In the genomic region with DNA sequence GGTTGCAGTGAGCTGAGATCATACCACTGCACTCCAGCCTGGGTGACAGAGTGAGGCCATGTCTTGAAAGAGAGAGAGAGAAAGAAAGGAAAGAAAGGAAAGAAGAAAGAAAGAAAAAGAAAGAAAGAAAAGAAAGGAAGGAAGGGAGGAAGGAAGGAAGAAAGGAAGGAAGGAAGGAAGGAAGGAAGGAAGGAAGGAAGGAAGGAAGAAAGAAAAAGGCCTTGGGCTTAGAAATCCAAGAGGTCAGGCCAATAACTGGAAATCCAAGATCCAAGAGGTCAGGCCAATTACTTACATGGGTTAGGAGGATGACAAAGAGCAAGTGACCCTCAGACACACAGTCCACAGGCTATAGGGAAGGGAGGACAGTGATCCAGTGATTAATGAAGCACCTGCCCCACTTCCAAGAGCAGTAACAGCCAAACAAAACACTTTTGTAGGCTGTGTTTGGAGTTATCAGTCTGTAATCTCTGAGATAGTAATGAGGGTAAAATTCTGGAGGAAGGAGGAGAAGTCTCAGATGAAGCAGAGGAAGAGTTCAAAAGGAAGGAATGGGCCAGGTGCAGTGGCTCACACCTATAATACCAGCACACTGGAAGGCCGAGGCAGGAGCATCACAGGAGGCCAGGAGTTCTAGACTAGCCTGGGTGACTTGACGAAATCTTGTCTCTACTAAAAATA, we compare ENCODE assay signal across 15 cellular contexts. TPM values are rescaled to one million over a fixed set of nuclear protein-coding genes. Genes with fewer than 3 reads are reported as not detected.
DNase-seq lines count a peak whose midpoint lies in the region; ATAC-seq and TF ChIP-seq lines count a peak whose summit lies in the region.
"Had no signal": no experiment of that assay in that cellular context is flagged by ENCODE, and none has a peak within 500 bp of the region (broad histone marks: within the 10 kb centered on the region; RNA-seq: fewer than 3 reads in every experiment).

No MANE protein-coding gene starts in this region.

- H3K4me1 Mint-ChIP-seq in activated naive CD4-positive, alpha-beta T cell treated with anti-CD3 and anti-CD28 coated beads for 36 hours (ENCODE audit: low read depth): no peaks in the 10 kb centered on the region
- no peaks in the 10 kb centered on the region for H3K4me1 Mint-ChIP-seq in central memory CD8-positive, alpha-beta T cell

- H3K9me3 Mint-ChIP-seq in activated naive CD4-positive, alpha-beta T cell treated with anti-CD3 and anti-CD28 coated beads for 36 hours: peaks cover 1% of the 10 kb centered on the region
- H3K9me3 Mint-ChIP-seq in activated naive CD4-positive, alpha-beta T cell treated with anti-CD3 and anti-CD28 coated beads, Interleukin-2, amount 50 U/mL, for 72 hours: no peaks in the 10 kb centered on the region
- no peaks in the 10 kb centered on the region for H3K9me3 Mint-ChIP-seq in central memory CD8-positive, alpha-beta T cell
- H3K9me3 Mint-ChIP-seq: CD8-positive, alpha-beta memory T cell had no signal

- H3K27ac ChIP-seq in transverse colon (peak overlapping the region in 3 of 4 donors; percentile 36 to 64 (median 50)), adrenal gland (no peak overlapping the region)
- H3K27ac ChIP-seq: 22Rv1, BLaER1 had no signal

- ATAC-seq in activated naive CD4-positive, alpha-beta T cell treated with anti-CD3 and anti-CD28 coated beads, Interleukin-2, amount 50 U/mL, for 72 hours: no peak
- no peak for ATAC-seq in central memory CD8-positive, alpha-beta T cell (replicated peaks; ENCODE audit: extremely low read depth, poor library complexity, severe bottlenecking)
- ATAC-seq in left lobe of liver: no peak
- ATAC-seq in HG03097 (IDR thresholded peaks at IDR 0.05; ENCODE audit: low FRiP score, unreplicated experiment): no peak

- no peaks in the 10 kb centered on the region for H3K36me3 Mint-ChIP-seq in activated naive CD4-positive, alpha-beta T cell treated with anti-CD3 and anti-CD28 coated beads for 36 hours (ENCODE audit: low read depth)
- no peaks in the 10 kb centered on the region for H3K36me3 Mint-ChIP-seq in activated naive CD4-positive, alpha-beta T cell treated with anti-CD3 and anti-CD28 coated beads, Interleukin-2, amount 50 U/mL, for 72 hours
- H3K36me3 Mint-ChIP-seq in central memory CD8-positive, alpha-beta T cell (ENCODE audit: insufficient read depth): no peaks in the 10 kb centered on the region

- TF ChIP-seq CTCF in transverse colon (IDR thresholded peaks at IDR 0.05) (no peak), adrenal gland (IDR thresholded peaks at IDR 0.05) (no peak)

- TF ChIP-seq EP300 in transverse colon (IDR thresholded peaks at IDR 0.05; ENCODE audit: low read depth): no peak

- in situ Hi-C loops in transverse colon (cut with MboI; ENCODE audit: low pct_ligation_motif_present in 1 of 4, low pct_unique_long_range_greater_than_20kb in 1 of 4, low sequenced_read_pairs in 3 of 4): no loop called here

- H3K4me1 ChIP-seq in transverse colon (peaks cover 0 to 17% (median 4%) of the 10 kb centered on the region in 4 donors), adrenal gland (replicated peaks in 1 of 2) (no peaks in the 10 kb centered on the region)

- H3K27ac Mint-ChIP-seq in activated naive CD4-positive, alpha-beta T cell treated with anti-CD3 and anti-CD28 coated beads for 36 hours: peak overlapping the region; percentile 25
- H3K27ac Mint-ChIP-seq in activated naive CD4-positive, alpha-beta T cell treated with anti-CD3 and anti-CD28 coated beads, Interleukin-2, amount 50 U/mL, for 72 hours: peak overlapping the region in 1 of 2 donors; percentile 45
- peak overlapping the region; percentile 27 for H3K27ac Mint-ChIP-seq in central memory CD8-positive, alpha-beta T cell (ENCODE audit: low read depth)

- 43% methylated on average over 2 of the region's 2 CpGs; no CpG with 5 or more reads in 1 of the 2 donors for WGBS in transverse colon (ENCODE audit: low coverage in 1 of 2), 2 donors
- WGBS in adrenal gland, 4 donors: 41 to 88% (median 63%) methylated on average over 2 of the region's 2 CpGs

- intact Hi-C loops in activated naive CD4-positive, alpha-beta T cell treated with anti-CD3 and anti-CD28 coated beads for 36 hours (cut with micrococcal nuclease): no loop called here
- intact Hi-C loops in transverse colon (cut with DNase I; ENCODE audit: low total_unique reads): no loop called here
- intact Hi-C loops in adrenal gland (cut with DNase I): no loop called here

- no peak for DNase-seq in activated naive CD4-positive, alpha-beta T cell treated with anti-CD3 and anti-CD28 coated beads for 36 hours
- no peak for DNase-seq in activated naive CD4-positive, alpha-beta T cell treated with anti-CD3 and anti-CD28 coated beads, Interleukin-2, amount 50 U/mL, for 72 hours (ENCODE audit: low spot score in 2 of 2)
- no peak for DNase-seq in central memory CD8-positive, alpha-beta T cell (ENCODE audit: low spot score in 2 of 2)
- peak; percentile 16 for DNase-seq in left lobe of liver (ENCODE audit: low spot score)
- no peak for DNase-seq in transverse colon
- no peak for DNase-seq in NCI-H1417 treated with DMSO at 0.1 percent for 48 hours (lab: John Stamatoyannopoulos, UW)
- no peak for DNase-seq in adrenal gland
- DNase-seq: CD8-positive, alpha-beta memory T cell; DND-41; GDM1; GOT3; H9 had no signal

- no peak for TF ChIP-seq POLR2A in transverse colon (IDR thresholded peaks at IDR 0.05)
- TF ChIP-seq POLR2A in adrenal gland (IDR thresholded peaks at IDR 0.05): no peak

- H3K9me3 ChIP-seq in transverse colon (no peaks in the 10 kb centered on the region), adrenal gland (replicated peaks in 1 of 3) (no peaks in the 10 kb centered on the region)

- CTCF ChIA-PET in activated naive CD4-positive, alpha-beta T cell treated with anti-CD3 and anti-CD28 coated beads for 36 hours (lab: Charles Lee): no interaction called here

- H3K36me3 ChIP-seq in transverse colon: no peaks in the 10 kb centered on the region
- no peaks in the 10 kb centered on the region for H3K36me3 ChIP-seq in adrenal gland (replicated peaks in 1 of 2)
- H3K36me3 ChIP-seq: BLaER1 had no signal

- H3K4me3 Mint-ChIP-seq in activated naive CD4-positive, alpha-beta T cell treated with anti-CD3 and anti-CD28 coated beads for 36 hours: no peak overlapping the region
- H3K4me3 Mint-ChIP-seq in central memory CD8-positive, alpha-beta T cell: no peak overlapping the region
- H3K4me3 Mint-ChIP-seq: CD8-positive, alpha-beta memory T cell; H9 had no signal

- H3K4me3 ChIP-seq in transverse colon: no peak overlapping the region
- H3K4me3 ChIP-seq in adrenal gland: no peak overlapping the region
- H3K4me3 ChIP-seq: BLaER1 had no signal

- H3K27me3 ChIP-seq in transverse colon: no peaks in the 10 kb centered on the region
- no peaks in the 10 kb centered on the region for H3K27me3 ChIP-seq in adrenal gland
- H3K27me3 ChIP-seq: BLaER1 had no signal

- H3K27me3 Mint-ChIP-seq in activated naive CD4-positive, alpha-beta T cell treated with anti-CD3 and anti-CD28 coated beads for 36 hours (ENCODE audit: low read depth): no peaks in the 10 kb centered on the region
- no peaks in the 10 kb centered on the region for H3K27me3 Mint-ChIP-seq in central memory CD8-positive, alpha-beta T cell

RNA-seq across cellular contexts. Expression of a gene that starts 32.2 kb away (rescaled TPM):
- total RNA-seq in activated naive CD4-positive, alpha-beta T cell treated with anti-CD3 and anti-CD28 coated beads for 36 hours: 10 to 100 TPM; 16.1 to 18.1 TPM
- 10 to 100 TPM; 18.8 to 25.8 TPM for total RNA-seq in activated naive CD4-positive, alpha-beta T cell treated with anti-CD3 and anti-CD28 coated beads, Interleukin-2, amount 50 U/mL, for 72 hours
- total RNA-seq in left lobe of liver (8.7 TPM), transverse colon (10 to 100 TPM; 14.5 to 51.3 (median 35.8) TPM), adrenal gland (10 to 100 TPM; 22.8 to 61.9 (median 40.6) TPM)
- polyA plus RNA-seq in adrenal gland: 10 to 100 TPM in 1 of 3 donors, 1 to 10 TPM in 2; 7.1 to 18.3 (median 8.6) TPM

RNA-seq across cellular contexts. Expression of a gene that starts 59.2 kb away (rescaled TPM):
- 10 to 100 TPM; 13.5 to 14.5 TPM for total RNA-seq in activated naive CD4-positive, alpha-beta T cell treated with anti-CD3 and anti-CD28 coated beads for 36 hours
- total RNA-seq in activated naive CD4-positive, alpha-beta T cell treated with anti-CD3 and anti-CD28 coated beads, Interleukin-2, amount 50 U/mL, for 72 hours: 10 to 100 TPM; 16.6 to 17.2 TPM
- 6.2 TPM for total RNA-seq in left lobe of liver
- total RNA-seq in transverse colon: 10 to 100 TPM in 2 of 4 donors, 1 to 10 TPM in 2; 5.2 to 15.6 (median 10.4) TPM
- 10 to 100 TPM in 6 of 8 donors, 1 to 10 TPM in 2; 6.7 to 17.6 (median 12.0) TPM for total RNA-seq in adrenal gland
- 10 to 100 TPM in 1 of 3 donors, 1 to 10 TPM in 2; 3.5 to 13.6 (median 7.4) TPM for polyA plus RNA-seq in adrenal gland

RNA-seq across cellular contexts. Expression of a gene that starts 59.2 kb away (rescaled TPM):
- 100 to 1,000 TPM; 134 to 149 TPM for total RNA-seq in activated naive CD4-positive, alpha-beta T cell treated with anti-CD3 and anti-CD28 coated beads for 36 hours
- total RNA-seq in activated naive CD4-positive, alpha-beta T cell treated with anti-CD3 and anti-CD28 coated beads, Interleukin-2, amount 50 U/mL, for 72 hours: 100 to 1,000 TPM in 1 of 2 donors, 10 to 100 TPM in 1; 45.9 to 123 TPM
- total RNA-seq in left lobe of liver (47.9 TPM), transverse colon (100 to 1,000 TPM in 2 of 4 donors, 10 to 100 TPM in 1, not detected in 1; 81.2 to 277 (median 181) TPM), adrenal gland (100 to 1,000 TPM in 5 of 8 donors, 10 to 100 TPM in 3; 70.6 to 744 (median 108) TPM)
- polyA plus RNA-seq in adrenal gland: 100 to 1,000 TPM; 208 to 602 (median 475) TPM

Comparison
In these comparisons a context has a peak if more than half of its experiments do, and no peak if none do; other contexts are left out.
1. H3K27ac ChIP-seq: peak in transverse colon (3 of 4); none in adrenal gland (0 of 5).